In the genomic region with DNA sequence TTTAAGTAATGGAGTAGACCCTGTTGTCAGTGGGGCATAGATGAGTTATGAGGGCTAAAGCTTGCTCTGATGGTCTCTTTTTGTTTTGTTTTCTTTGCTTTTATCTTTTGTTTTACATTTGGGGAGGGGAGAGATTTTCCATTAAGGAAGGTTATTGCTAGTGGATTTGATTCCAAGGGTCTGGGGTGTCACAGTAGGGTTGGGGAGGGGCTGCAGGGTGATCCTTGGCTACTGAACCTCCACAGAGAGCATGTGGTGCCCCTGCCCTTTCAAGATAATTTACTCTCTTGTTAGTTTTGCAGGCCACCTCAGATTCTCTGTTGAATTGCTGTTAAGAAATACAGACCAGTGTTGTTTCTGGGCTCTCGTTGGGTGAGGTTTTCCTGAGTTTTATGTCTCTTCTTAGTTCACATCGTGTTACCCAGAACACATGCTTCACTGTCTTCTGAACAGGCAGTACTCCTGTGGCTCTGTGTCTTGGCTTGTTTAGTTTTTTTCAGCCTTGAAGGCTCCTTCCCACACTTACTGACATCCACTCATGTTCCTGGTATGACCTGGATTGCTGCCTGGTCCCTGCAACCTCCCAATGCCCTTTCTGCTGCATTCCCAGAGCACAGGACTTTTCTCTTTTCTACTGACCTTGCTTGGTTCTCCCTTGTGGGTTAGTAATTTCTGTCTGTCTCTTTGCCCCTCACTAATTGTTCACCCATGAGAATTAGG, we compare ENCODE assay signal across 11 cellular contexts. TPM values are rescaled to one million over a fixed set of nuclear protein-coding genes. Genes with fewer than 3 reads are reported as not detected.
DNase-seq lines count a peak whose midpoint lies in the region; ATAC-seq and TF ChIP-seq lines count a peak whose summit lies in the region.
"Had no signal": no experiment of that assay in that cellular context is flagged by ENCODE, and none has a peak within 500 bp of the region (broad histone marks: within the 10 kb centered on the region; RNA-seq: fewer than 3 reads in every experiment).

No MANE protein-coding gene starts in this region.

- H3K9me3 ChIP-seq in left ventricle myocardium inferior (replicated peaks) (no peaks in the 10 kb centered on the region), right lobe of liver (no peaks in the 10 kb centered on the region)
- H3K9me3 ChIP-seq: lower lobe of right lung had no signal

- H3K27me3 Mint-ChIP-seq in stimulated activated memory B cell treated with anti-CD40 and anti-IgM and Interleukin-4, amounts not matched to agents 10 μg/mL and 1 μg/mL and 100 μg/mL, for 72 hours, result no peaks in the 10 kb centered on the region

- H3K36me3 ChIP-seq in left ventricle myocardium inferior (no peaks in the 10 kb centered on the region), right lobe of liver (no peaks in the 10 kb centered on the region)
- H3K36me3 ChIP-seq: lower lobe of right lung had no signal

- H3K27ac Mint-ChIP-seq in stimulated activated memory B cell treated with anti-CD40 and anti-IgM and Interleukin-4, amounts not matched to agents 10 μg/mL and 1 μg/mL and 100 μg/mL, for 72 hours, result no peak overlapping the region

- H3K4me3 ChIP-seq in left ventricle myocardium inferior (peak overlapping the region; percentile 3), skin epidermis (no peak overlapping the region), right lobe of liver (no peak overlapping the region)
- H3K4me3 ChIP-seq: lower lobe of right lung had no signal

- no peaks in the 10 kb centered on the region for H3K9me3 Mint-ChIP-seq in stimulated activated memory B cell treated with anti-CD40 and anti-IgM and Interleukin-4, amounts not matched to agents 10 μg/mL and 1 μg/mL and 100 μg/mL, for 72 hours
- H3K9me3 Mint-ChIP-seq: activated T-cell treated with anti-CD3 and anti-CD28 coated beads, Interleukin-2, amount 50 U/mL, for 4 hours had no signal

- TF ChIP-seq CTCF in left ventricle myocardium inferior (IDR thresholded peaks at IDR 0.05; ENCODE audit: borderline replicate concordance), result no peak
- no peak for TF ChIP-seq CTCF in right lobe of liver (IDR thresholded peaks at IDR 0.05)

- 75% methylated on average over 2 of the region's 2 CpGs for WGBS in right lobe of liver (ENCODE audit: insufficient coverage, low coverage, low lambda C conversion rate, missing lambda C conversion rate)

- H3K27ac ChIP-seq in left ventricle myocardium inferior (replicated peaks) (peak overlapping the region; percentile 78), skin epidermis (peak overlapping the region in 11 of 21 experiments; percentile 1 to 66 (median 37)), right lobe of liver (no peak overlapping the region)
- H3K27ac ChIP-seq: lower lobe of right lung had no signal

- no peak for TF ChIP-seq POLR2A in right lobe of liver (IDR thresholded peaks at IDR 0.05)

- ATAC-seq in right lobe of liver, result no peak
- ATAC-seq in stimulated activated memory B cell treated with anti-CD40 and anti-IgM and Interleukin-4, amounts not matched to agents 10 μg/mL and 1 μg/mL and 100 μg/mL, for 72 hours, result no peak
- ATAC-seq: activated T-cell treated with anti-CD3 and anti-CD28 coated beads, Interleukin-2, amount 50 U/mL, for 4 hours had no signal

- no peak overlapping the region for H3K4me3 Mint-ChIP-seq in stimulated activated memory B cell treated with anti-CD40 and anti-IgM and Interleukin-4, amounts not matched to agents 10 μg/mL and 1 μg/mL and 100 μg/mL, for 72 hours
- H3K4me3 Mint-ChIP-seq: activated T-cell treated with anti-CD3 and anti-CD28 coated beads, Interleukin-2, amount 50 U/mL, for 4 hours had no signal

- intact Hi-C loops in left ventricle myocardium inferior (cut with micrococcal nuclease), result no loop called here
- intact Hi-C loops in right lobe of liver (cut with DNase I), result no loop called here

- H3K4me1 Mint-ChIP-seq in stimulated activated memory B cell treated with anti-CD40 and anti-IgM and Interleukin-4, amounts not matched to agents 10 μg/mL and 1 μg/mL and 100 μg/mL, for 72 hours, result peaks cover 44% of the 10 kb centered on the region

- H3K36me3 Mint-ChIP-seq in stimulated activated memory B cell treated with anti-CD40 and anti-IgM and Interleukin-4, amounts not matched to agents 10 μg/mL and 1 μg/mL and 100 μg/mL, for 72 hours, result no peaks in the 10 kb centered on the region

- H3K27me3 ChIP-seq in left ventricle myocardium inferior (ENCODE audit: low read depth) (no peaks in the 10 kb centered on the region), right lobe of liver (no peaks in the 10 kb centered on the region)

- H3K4me1 ChIP-seq in left ventricle myocardium inferior (peaks cover 87% of the 10 kb centered on the region), right lobe of liver (peaks cover 0 to 13% (median 4%) of the 10 kb centered on the region in 4 donors)

- DNase-seq in GM04504 (ENCODE audit: low read depth) (peak; percentile 90), amniotic epithelial cell (ENCODE audit: low read depth) (peak; percentile 98), left ventricle myocardium inferior (peak; percentile 37), right lobe of liver (no peak), Kasumi-1 (lab: John Stamatoyannopoulos, UW) (no peak), NCI-H524 treated with DMSO at 0.1 percent for 48 hours (lab: John Stamatoyannopoulos, UW) (no peak)
- DNase-seq: activated T-cell treated with anti-CD3 and anti-CD28 coated beads, Interleukin-2, amount 50 U/mL, for 4 hours; lower lobe of right lung; NCI-H524 had no signal

RNA-seq across cellular contexts. Expression of a gene that starts 4.3 kb away (rescaled TPM):
- total RNA-seq in left ventricle myocardium inferior, result 51.2 TPM
- 10 to 100 TPM in 2 of 6 experiments, 1 to 10 TPM in 4; 6.6 to 11.8 (median 9.0) TPM for total RNA-seq in right lobe of liver

RNA-seq across cellular contexts. Expression of a gene that starts 36.9 kb away (rescaled TPM):
- total RNA-seq in left ventricle myocardium inferior (21.9 TPM), right lobe of liver (10 to 100 TPM; 12.7 to 43.1 (median 29.1) TPM)

Comparison
In these comparisons a context has a peak if more than half of its experiments do, and no peak if none do; other contexts are left out.
1. DNase-seq: peak in GM04504 (single experiment), amniotic epithelial cell (single experiment) and left ventricle myocardium inferior (single experiment); none in right lobe of liver (0 of 3), Kasumi-1 (0 of 2) and NCI-H524 treated with DMSO at 0.1 percent for 48 hours (single experiment).
2. H3K27ac ChIP-seq: peak in left ventricle myocardium inferior (single experiment) and skin epidermis (11 of 21); none in right lobe of liver (0 of 3).